In genomic region chr4:83320548-83320947, GRCh38 we compare ENCODE assay signal across 8 cellular contexts. TPM values are rescaled to one million over a fixed set of nuclear protein-coding genes. Genes with fewer than 3 reads are reported as not detected.
A peak's percentile ranks its signal among the peaks of the same experiment; 100 is the strongest.
DNase-seq lines count a peak whose midpoint lies in the region; ATAC-seq lines count a peak whose summit lies in the region.

No MANE protein-coding gene starts in this region.

- no peaks in the 10 kb centered on the region for H3K27me3 ChIP-seq in aorta (ENCODE audit: control insufficient read depth in 1 of 2, insufficient read depth in 2 of 2, low read length in 1 of 2)

- no peak overlapping the region for H3K27ac Mint-ChIP-seq in activated T-helper 17 cell treated with anti-CD3 and anti-CD28 coated beads, Interleukin-2, amount 50 U/mL, for 72 hours

- no peak overlapping the region for H3K4me3 ChIP-seq in aorta (ENCODE audit: low read length in 2 of 2)

- H3K27me3 Mint-ChIP-seq in activated T-helper 17 cell treated with anti-CD3 and anti-CD28 coated beads, Interleukin-2, amount 50 U/mL, for 72 hours, result no peaks in the 10 kb centered on the region

- WGBS in aorta, 2 donors, result 49 to 69% methylated on average over 5 of the region's 5 CpGs

- H3K4me1 Mint-ChIP-seq in activated T-helper 17 cell treated with anti-CD3 and anti-CD28 coated beads, Interleukin-2, amount 50 U/mL, for 72 hours, result peaks cover 5% of the 10 kb centered on the region

- H3K36me3 Mint-ChIP-seq in activated T-helper 17 cell treated with anti-CD3 and anti-CD28 coated beads, Interleukin-2, amount 50 U/mL, for 72 hours (ENCODE audit: low read depth), result peaks cover 59% of the 10 kb centered on the region

- peak; percentile 53 for DNase-seq in stimulated activated CD4-positive, alpha-beta T cell treated with anti-CD3 and anti-CD28 coated beads, Interleukin-1b, Interleukin-23, amount 100 ng/mL, for 48 hours
- DNase-seq in stimulated activated CD4-positive, alpha-beta T cell treated with anti-CD3 and anti-CD28 coated beads, Interleukin-2, amount 100 ng/mL, for 48 hours, result no peak
- DNase-seq in kidney tubule cell (ENCODE audit: low spot score), result peak; percentile 90
- DNase-seq in aorta, result peak; percentile 75 to 90
- no peak for DNase-seq in NCI-H2171 treated with DMSO at 0.1 percent for 48 hours (lab: John Stamatoyannopoulos, UW)
- DNase-seq in NCI-H2081 (lab: John Stamatoyannopoulos, UW), result no peak
- DNase-seq in HPDE6-E6E7 (ENCODE audit: extremely low spot score), result no peak

- no peaks in the 10 kb centered on the region for H3K9me3 ChIP-seq in aorta (ENCODE audit: control insufficient read depth, low read length)

- H3K36me3 ChIP-seq in aorta (ENCODE audit: control insufficient read depth in 1 of 2, insufficient read depth in 2 of 2, low read length in 1 of 2), result no peaks in the 10 kb centered on the region

- H3K4me1 ChIP-seq in aorta (ENCODE audit: control insufficient read depth in 1 of 2, insufficient read depth in 2 of 2, low read length in 2 of 2), result no peaks in the 10 kb centered on the region

- H3K4me3 Mint-ChIP-seq in activated T-helper 17 cell treated with anti-CD3 and anti-CD28 coated beads, Interleukin-2, amount 50 U/mL, for 72 hours, result no peak overlapping the region

- no peaks in the 10 kb centered on the region for H3K9me3 Mint-ChIP-seq in activated T-helper 17 cell treated with anti-CD3 and anti-CD28 coated beads, Interleukin-2, amount 50 U/mL, for 72 hours

- H3K27ac ChIP-seq in aorta (ENCODE audit: low read depth in 1 of 2, low read length in 2 of 2), result no peak overlapping the region

- ATAC-seq in activated T-helper 17 cell treated with anti-CD3 and anti-CD28 coated beads, Interleukin-2, amount 50 U/mL, for 72 hours (replicated peaks), result peak; percentile 56
- ATAC-seq in aorta (ENCODE audit: low FRiP score), result peak; percentile 63

- intact Hi-C loops in aorta (cut with DNase I), result loop anchor here in 1 of 2 donors (10.0 kb wide), 1 partner anchor 74 kb away; no protein-coding TSS in a partner anchor

RNA-seq across cellular contexts. Expression of gene HPSE, which starts 14.1 kb away (rescaled TPM):
- 10 to 100 TPM; 12.3 to 13.7 TPM for total RNA-seq in activated T-helper 17 cell treated with anti-CD3 and anti-CD28 coated beads, Interleukin-2, amount 50 U/mL, for 72 hours
- 1 to 10 TPM; 3.7 to 5.0 TPM for total RNA-seq in aorta
- 1 to 10 TPM in 1 of 2 donors, under 1 TPM in 1; 0.82 to 3.1 TPM for polyA plus RNA-seq in aorta

RNA-seq across cellular contexts. Expression of gene COQ2, which starts 36.0 kb away (rescaled TPM):
- 10 to 100 TPM in 1 of 2 donors, 1 to 10 TPM in 1; 7.5 to 12.7 TPM for total RNA-seq in activated T-helper 17 cell treated with anti-CD3 and anti-CD28 coated beads, Interleukin-2, amount 50 U/mL, for 72 hours
- 1 to 10 TPM; 6.6 to 7.6 TPM for total RNA-seq in aorta
- 1 to 10 TPM; 1.8 to 3.6 TPM for polyA plus RNA-seq in aorta

Comparison
In these comparisons a context has a peak if more than half of its experiments do, and no peak if none do; other contexts are left out.
1. DNase-seq: peak in stimulated activated CD4-positive, alpha-beta T cell treated with anti-CD3 and anti-CD28 coated beads, Interleukin-1b, Interleukin-23, amount 100 ng/mL, for 48 hours (single experiment), kidney tubule cell (single experiment) and aorta (2 of 2); none in stimulated activated CD4-positive, alpha-beta T cell treated with anti-CD3 and anti-CD28 coated beads, Interleukin-2, amount 100 ng/mL, for 48 hours (0 of 2), NCI-H2171 treated with DMSO at 0.1 percent for 48 hours (single experiment), NCI-H2081 (0 of 2) and HPDE6-E6E7 (single experiment).